In the genomic region with DNA sequence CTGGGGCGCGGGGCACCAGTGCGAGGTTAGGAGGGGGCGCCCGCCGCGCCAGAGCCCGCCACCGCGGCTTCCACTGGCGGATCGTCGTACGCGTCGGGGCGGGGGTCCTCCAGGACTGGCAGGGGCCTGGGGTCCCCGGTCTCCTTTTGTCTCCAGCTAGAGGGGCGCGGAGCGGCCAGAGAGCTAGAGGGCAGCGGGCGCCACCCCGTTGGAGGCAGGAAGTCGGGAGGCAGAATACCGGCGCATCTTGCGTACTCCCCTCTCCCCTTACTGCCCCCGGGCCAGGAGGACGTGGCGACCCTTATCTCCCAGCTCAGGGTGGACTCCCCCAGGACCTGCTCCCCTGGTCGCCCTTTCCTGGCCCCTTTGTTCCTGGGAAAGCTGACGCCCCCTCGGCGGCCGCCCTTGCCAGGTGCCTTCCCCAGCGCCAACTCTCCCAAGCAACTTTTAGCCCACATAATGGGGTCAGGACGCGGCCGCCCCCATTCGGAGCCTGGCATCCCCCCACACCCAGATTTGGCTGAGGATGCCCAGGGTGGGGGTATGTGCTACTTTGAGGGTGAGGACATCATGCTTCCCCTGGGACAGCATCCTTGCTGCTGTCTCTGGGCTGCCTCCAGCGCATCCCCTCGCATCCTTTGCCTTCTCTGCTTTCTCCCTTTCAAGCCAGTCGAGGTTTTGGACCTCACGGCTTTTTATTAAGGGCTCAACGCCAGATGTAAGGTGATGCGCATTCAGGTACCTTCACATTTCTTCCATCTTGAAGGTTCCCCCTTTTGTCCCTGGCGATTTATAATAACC, we compare ENCODE assay signal across 8 cellular contexts. TPM values are rescaled to one million over a fixed set of nuclear protein-coding genes. Genes with fewer than 3 reads are reported as not detected.
DNase-seq lines count a peak whose midpoint lies in the region; ATAC-seq and TF ChIP-seq lines count a peak whose summit lies in the region.

No MANE protein-coding gene starts in this region.

- peak overlapping the region; percentile 77 for H2AFZ ChIP-seq in PC-9

- WGBS in esophagus, 2 donors: 2 to 27% methylated on average over 40 to 48 of the region's 48 CpGs

- peak in 1 of 10 experiments; percentile 31 for DNase-seq in CD4-positive, alpha-beta T cell
- DNase-seq in GM20000 (ENCODE audit: low spot score) (peak; percentile 9), PC-9 (no peak), osteocyte (ENCODE audit: extremely low spot score, unreplicated experiment) (no peak), NCI-H2081 (lab: John Stamatoyannopoulos, UW) (no peak), AG08396 (ENCODE audit: low spot score) (no peak)

- H3K27me3 ChIP-seq in CD4-positive, alpha-beta T cell (ENCODE audit: control insufficient read depth, insufficient read depth, low read length): no peaks in the 10 kb centered on the region
- H3K27me3 ChIP-seq in PC-9 (ENCODE audit: insufficient read depth, low read depth) (peaks cover 11% of the 10 kb centered on the region; the same call in 1 of the 2 replicates), esophagus (ENCODE audit: control insufficient read depth in 1 of 2, insufficient read depth in 2 of 2, low read length in 2 of 2) (peaks cover 0 to 5% of the 10 kb centered on the region in 2 donors)

- no peaks in the 10 kb centered on the region for H3K79me2 ChIP-seq in PC-9 (ENCODE audit: low read depth)

- intact Hi-C loops in CD4-positive, alpha-beta T cell (cut with DNase I, micrococcal nuclease): loop anchor here (2.0 to 5.0 kb wide), 3 partner anchors 57 to 462 kb away; a partner anchor contains a TSS
- intact Hi-C loops in PC-9 (cut with micrococcal nuclease; ENCODE audit: unreplicated experiment): no loop called here

- H3K9me3 ChIP-seq in CD4-positive, alpha-beta T cell (ENCODE audit: control insufficient read depth, low read length): no peaks in the 10 kb centered on the region
- no peaks in the 10 kb centered on the region for H3K9me3 ChIP-seq in PC-9 (ENCODE audit: insufficient read depth, low read depth)
- no peaks in the 10 kb centered on the region for H3K9me3 ChIP-seq in esophagus (ENCODE audit: control insufficient read depth in 2 of 2, insufficient read depth in 1 of 2, low read depth in 1 of 2, low read length in 1 of 2)

- peaks cover 48% of the 10 kb centered on the region for H3K4me1 Mint-ChIP-seq in CD4-positive, alpha-beta T cell (ENCODE audit: low read depth)
- H3K4me1 Mint-ChIP-seq in osteocyte (ENCODE audit: unreplicated experiment): peaks cover 14% of the 10 kb centered on the region

- no peaks in the 10 kb centered on the region for H3K9me2 ChIP-seq in PC-9 (ENCODE audit: insufficient read depth)

- no peaks in the 10 kb centered on the region for H3F3A ChIP-seq in PC-9 (ENCODE audit: insufficient read depth, low read depth)

- peak overlapping the region; percentile 35 for H3K27ac ChIP-seq in CD4-positive, alpha-beta T cell (ENCODE audit: low read depth, low read length)
- no peak overlapping the region for H3K27ac ChIP-seq in PC-9
- no peak overlapping the region for H3K27ac ChIP-seq in esophagus (ENCODE audit: low read depth in 2 of 2, low read length in 1 of 2)

- TF ChIP-seq CTCF in CD4-positive, alpha-beta T cell (IDR thresholded peaks at IDR 0.05): no peak
- TF ChIP-seq CTCF in GM20000 (IDR thresholded peaks at IDR 0.05; ENCODE audit: extremely low read depth, missing control alignments) (no peak), PC-9 (conservative IDR thresholded peaks at IDR 0.05) (no peak), osteocyte (IDR thresholded peaks at IDR 0.05) (no peak)

- H3K36me3 ChIP-seq in PC-9 (ENCODE audit: low read depth) (no peaks in the 10 kb centered on the region), esophagus (ENCODE audit: control insufficient read depth in 2 of 2, insufficient read depth in 2 of 2, low read length in 1 of 2) (no peaks in the 10 kb centered on the region)

- H3K4me1 ChIP-seq in PC-9 (replicated peaks; ENCODE audit: insufficient read depth): no peaks in the 10 kb centered on the region
- H3K4me1 ChIP-seq in esophagus (ENCODE audit: control insufficient read depth in 2 of 2, insufficient read depth in 2 of 2, low read length in 1 of 2): no peaks in the 10 kb centered on the region

- no peaks in the 10 kb centered on the region for H4K20me1 ChIP-seq in PC-9 (ENCODE audit: insufficient read depth)

- no peaks in the 10 kb centered on the region for H3K27me3 Mint-ChIP-seq in CD4-positive, alpha-beta T cell
- H3K27me3 Mint-ChIP-seq in osteocyte (ENCODE audit: unreplicated experiment): peaks cover 51% of the 10 kb centered on the region

- no TSS peak for BruUV-seq in PC-9 (replicated peaks; lab: Mats Ljungman, UMichigan)

- no peaks in the 10 kb centered on the region for H3K36me3 Mint-ChIP-seq in CD4-positive, alpha-beta T cell (ENCODE audit: low read depth)
- no peaks in the 10 kb centered on the region for H3K36me3 Mint-ChIP-seq in osteocyte (ENCODE audit: unreplicated experiment)

- CTCF ChIA-PET in CD4-positive, alpha-beta T cell (lab: Charles Lee): no interaction called here
- CTCF ChIA-PET in PC-9 (lab: Charles Lee): no interaction called here

- peak overlapping the region; percentile 75 for H3K4me2 ChIP-seq in PC-9

- ATAC-seq in CD4-positive, alpha-beta T cell (ENCODE audit: poor library complexity): peak; percentile 3
- no peak for ATAC-seq in GM18861 (IDR thresholded peaks at IDR 0.05; ENCODE audit: unreplicated experiment)

- H3K27ac Mint-ChIP-seq in CD4-positive, alpha-beta T cell: peak overlapping the region; percentile 79
- H3K27ac Mint-ChIP-seq in osteocyte (ENCODE audit: unreplicated experiment): no peak overlapping the region

- H3K4me3 ChIP-seq in PC-9 (peak overlapping the region; percentile 56; the same call in 1 of the 2 replicates), esophagus (ENCODE audit: low read depth in 1 of 2, low read length in 2 of 2) (peak overlapping the region; percentile 40 to 45)

- peak overlapping the region; percentile 93 for H3K4me3 Mint-ChIP-seq in CD4-positive, alpha-beta T cell
- H3K4me3 Mint-ChIP-seq in osteocyte (ENCODE audit: unreplicated experiment): peak overlapping the region; percentile 79

- H3K9me3 Mint-ChIP-seq in CD4-positive, alpha-beta T cell: no peaks in the 10 kb centered on the region
- H3K9me3 Mint-ChIP-seq in osteocyte (ENCODE audit: unreplicated experiment): no peaks in the 10 kb centered on the region

- POLR2A ChIA-PET in CD4-positive, alpha-beta T cell (lab: Charles Lee): interaction anchor here (1.6 to 2.5 kb wide), 3 partner anchors 11 to 105 kb away, joined by 4 to 21 read pairs (median 5); no protein-coding TSS in a partner anchor
- POLR2A ChIA-PET in PC-9 (lab: Charles Lee; ENCODE audit: unreplicated experiment): no interaction called here

RNA-seq across cellular contexts. Expression of a gene that starts 1.0 kb away (rescaled TPM):
- total RNA-seq in CD4-positive, alpha-beta T cell: 10 to 100 TPM; 14.4 to 14.8 TPM
- 0.58 and 1.5 TPM in 2 replicates for total RNA-seq in PC-9 (2021)
- polyA plus RNA-seq in esophagus: under 1 TPM; 0.07 to 0.10 TPM
- 1.1 and 2.5 TPM in 2 replicates for total RNA-seq in osteocyte
